8 cellular contexts compared by ENCODE assay signal in genomic region chr6:27893059-27893835, GRCh38. TPM values are rescaled to one million over a fixed set of nuclear protein-coding genes. Genes with fewer than 3 reads are reported as not detected.
DNase-seq lines count a peak whose midpoint lies in the region; ATAC-seq and TF ChIP-seq lines count a peak whose summit lies in the region.

No MANE protein-coding gene starts in this region.

- H3K36me3 ChIP-seq in HUES48 (ENCODE audit: control insufficient read depth, insufficient read depth, low read length) (no peaks in the 10 kb centered on the region), NT2/D1 (ENCODE audit: insufficient read depth, insufficient read length, low read length) (no peaks in the 10 kb centered on the region), mucosa of stomach (ENCODE audit: control insufficient read depth, insufficient read depth, low read length) (no peaks in the 10 kb centered on the region)

- H3K4me1 ChIP-seq in HUES48 (ENCODE audit: control insufficient read depth, insufficient read depth, low read length) (peaks cover 12% of the 10 kb centered on the region), NT2/D1 (ENCODE audit: insufficient read depth, insufficient read length) (no peaks in the 10 kb centered on the region), mucosa of stomach (ENCODE audit: control insufficient read depth, insufficient read depth, low read length) (peaks cover 8% of the 10 kb centered on the region)

- H3K9ac ChIP-seq in HUES48 (ENCODE audit: low read depth, low read length) = peak overlapping the region; percentile 99
- peak overlapping the region; percentile 94 for H3K9ac ChIP-seq in NT2/D1 (ENCODE audit: insufficient read length, low read depth)
- H3K9ac ChIP-seq in mucosa of stomach (ENCODE audit: low read length) = peak overlapping the region; percentile 89

- H3K9me3 Mint-ChIP-seq in Calu3 (ENCODE audit: low read depth, unreplicated experiment) = no peaks in the 10 kb centered on the region

- ATAC-seq in GM21423 (IDR thresholded peaks at IDR 0.05; ENCODE audit: unreplicated experiment) = peak; percentile 44

- H3K4me3 ChIP-seq in HUES48 (ENCODE audit: low read depth, low read length) (peak overlapping the region; percentile 86), NT2/D1 (ENCODE audit: insufficient read length, low read depth) (peak overlapping the region; percentile 86), epithelial cell of proximal tubule (ENCODE audit: low read depth, low read length) (peak overlapping the region; percentile 71), mucosa of stomach (ENCODE audit: low read length) (peak overlapping the region; percentile 94)

- no peaks in the 10 kb centered on the region for H3K27me3 Mint-ChIP-seq in Calu3 (ENCODE audit: unreplicated experiment)

- CTCF ChIA-PET in Calu3 (lab: Charles Lee) = interaction anchor here (0.6 to 2.2 kb wide), 21 partner anchors 15 to 766 kb away, joined by 3 to 28 read pairs (median 5); a partner anchor contains a TSS

- H3K36me3 Mint-ChIP-seq in Calu3 (ENCODE audit: insufficient read depth, unreplicated experiment) = no peaks in the 10 kb centered on the region

- H3K4me1 Mint-ChIP-seq in Calu3 (ENCODE audit: low read depth, unreplicated experiment) = peaks cover 19% of the 10 kb centered on the region

- H3K27ac ChIP-seq in HUES48 (ENCODE audit: low read depth, low read length) = peak overlapping the region; percentile 98

- H3K9me3 ChIP-seq in HUES48 (ENCODE audit: control insufficient read depth, insufficient read depth, low read length) (no peaks in the 10 kb centered on the region), NT2/D1 (ENCODE audit: insufficient read depth, low read length) (no peaks in the 10 kb centered on the region), mucosa of stomach (ENCODE audit: control insufficient read depth, low read length) (no peaks in the 10 kb centered on the region)

- no peak overlapping the region for H3K27ac Mint-ChIP-seq in Calu3 (ENCODE audit: unreplicated experiment)

- DNase-seq in Calu3 (peak; percentile 94), NT2/D1 (ENCODE audit: low read depth, low spot score) (peak; percentile 86), epithelial cell of proximal tubule (ENCODE audit: low read depth) (peak; percentile 98)
- peak; percentile 76 for DNase-seq in activated CD8-positive, alpha-beta memory T cell treated with anti-CD3 and anti-CD28 coated beads, Interleukin-2, amount 50 U/mL, for 4 hours
- DNase-seq in stimulated activated CD8-positive, alpha-beta memory T cell treated with anti-CD3 and anti-CD28 coated beads, Interleukin-4, amount 100 ng/mL, for 48 hours = peak; percentile 92

- TF ChIP-seq CTCF in Calu3 (IDR thresholded peaks at IDR 0.05; ENCODE audit: unreplicated experiment) (no peak), epithelial cell of proximal tubule (conservative IDR thresholded peaks at IDR 0.05; ENCODE audit: low read depth, low read length) (no peak)

- H3K27me3 ChIP-seq in HUES48 (ENCODE audit: control insufficient read depth, insufficient read depth, low read length) (no peaks in the 10 kb centered on the region), NT2/D1 (ENCODE audit: insufficient read depth, insufficient read length) (no peaks in the 10 kb centered on the region), mucosa of stomach (ENCODE audit: control insufficient read depth, insufficient read depth, low read length) (no peaks in the 10 kb centered on the region)

- BruUV-seq in Calu3 (replicated peaks; lab: Mats Ljungman, UMichigan) = TSS peak; percentile 92

- no peak overlapping the region for H3K4me3 Mint-ChIP-seq in Calu3 (ENCODE audit: low read depth, unreplicated experiment)

- intact Hi-C loops in Calu3 (cut with micrococcal nuclease; ENCODE audit: unreplicated experiment) = loop anchor here (1.0 to 10.0 kb wide), 5 partner anchors 27 to 1676 kb away; a partner anchor contains a TSS

RNA-seq across cellular contexts. Expression of gene OR2B2, which starts 18.9 kb away (rescaled TPM):
- total RNA-seq in Calu3 (2022) (not detected in 2 replicates), epithelial cell of proximal tubule (not detected in 2 replicates)

Comparison
In these comparisons a context has a peak if more than half of its experiments do, and no peak if none do; other contexts are left out.
1. Peak in every context shown above with its lines: DNase-seq, ATAC-seq, H3K4me3 ChIP-seq and H3K27ac ChIP-seq.